In genomic region chr16:24511801-24512200, GRCh38 we compare ENCODE assay signal across 28 cellular contexts.
"Had no signal": no experiment of that assay in that cellular context is flagged by ENCODE, and none has a peak within 500 bp of the region (broad histone marks: within the 10 kb centered on the region; RNA-seq: fewer than 3 reads in every experiment).

No MANE protein-coding gene starts in this region.

- H3K27ac ChIP-seq: ascending aorta, breast epithelium, PC-9, WERI-Rb-1 had no signal

- H3K4me3 ChIP-seq: ascending aorta, breast epithelium, PC-9 had no signal

- H2AFZ ChIP-seq: PC-9 had no signal

- H3K9me3 Mint-ChIP-seq: activated CD4-positive, alpha-beta T cell treated with anti-CD3 and anti-CD28 coated beads, Interleukin-2, amount 10 ng/mL, durations not matched to agents 24 days and 14 days; activated CD8-positive, alpha-beta T cell treated with anti-CD3 and anti-CD28 coated beads for 36 hours; activated naive CD4-positive, alpha-beta T cell treated with anti-CD3 and anti-CD28 coated beads, Interleukin-2, amount 50 U/mL, for 24 hours; activated naive CD8-positive, alpha-beta T cell treated with anti-CD3 and anti-CD28 coated beads, Interleukin-2, amount 10 ng/mL, durations not matched to agents 7 days and 5 days; activated T-helper 2 cell treated with anti-CD3 and anti-CD28 coated beads, Interferon-gamma antibody, Interleukin-2, Interleukin-4, amounts not matched to agents 10 μg/mL and 5 μg/mL and 100 μg/mL, durations not matched to agents 14 hours and 24 hours and 36 hours had no signal

- H3K36me3 Mint-ChIP-seq: activated naive CD4-positive, alpha-beta T cell treated with anti-CD3 and anti-CD28 coated beads, Interleukin-2, amount 50 U/mL, for 24 hours; activated naive CD8-positive, alpha-beta T cell treated with anti-CD3 and anti-CD28 coated beads, Interleukin-2, amount 10 ng/mL, durations not matched to agents 7 days and 5 days had no signal

- H3K4me1 ChIP-seq: breast epithelium had no signal

- H3K27ac Mint-ChIP-seq: activated CD4-positive, alpha-beta T cell treated with anti-CD3 and anti-CD28 coated beads, Interleukin-2, amount 10 ng/mL, durations not matched to agents 24 days and 14 days; activated CD8-positive, alpha-beta T cell treated with anti-CD3 and anti-CD28 coated beads for 36 hours; activated naive CD4-positive, alpha-beta T cell treated with anti-CD3 and anti-CD28 coated beads, Interleukin-2, amount 50 U/mL, for 24 hours; activated naive CD8-positive, alpha-beta T cell treated with anti-CD3 and anti-CD28 coated beads, Interleukin-2, amount 10 ng/mL, durations not matched to agents 7 days and 5 days; activated T-helper 2 cell treated with anti-CD3 and anti-CD28 coated beads, Interferon-gamma antibody, Interleukin-2, Interleukin-4, amounts not matched to agents 10 μg/mL and 5 μg/mL and 100 μg/mL, durations not matched to agents 14 hours and 24 hours and 36 hours had no signal

- H3K27me3 Mint-ChIP-seq: activated naive CD4-positive, alpha-beta T cell treated with anti-CD3 and anti-CD28 coated beads, Interleukin-2, amount 50 U/mL, for 24 hours had no signal

- H3K4me1 Mint-ChIP-seq: activated CD4-positive, alpha-beta T cell treated with anti-CD3 and anti-CD28 coated beads, Interleukin-2, amount 10 ng/mL, durations not matched to agents 24 days and 14 days had no signal

- H3K9me3 ChIP-seq: ascending aorta, breast epithelium had no signal

- ATAC-seq: activated CD8-positive, alpha-beta T cell treated with anti-CD3 and anti-CD28 coated beads for 36 hours had no signal

- DNase-seq: activated CD4-positive, alpha-beta T cell treated with anti-CD3 and anti-CD28 coated beads, Interleukin-2, amount 10 ng/mL, durations not matched to agents 24 days and 14 days; activated CD4-positive, alpha-beta T cell treated with anti-CD3 and anti-CD28 coated beads, Interleukin-2, amount 50 U/mL, for 4 hours; activated CD8-positive, alpha-beta T cell treated with anti-CD3 and anti-CD28 coated beads for 36 hours; activated gamma-delta T cell; activated naive CD4-positive, alpha-beta T cell treated with Interleukin-2 at 50 U/mL for 16 hours; activated naive CD8-positive, alpha-beta T cell treated with anti-CD3 and anti-CD28 coated beads, Interleukin-2, amount 10 ng/mL, durations not matched to agents 7 days and 5 days; activated T-cell treated with anti-CD3 and anti-CD28 coated beads, Interleukin-2, amount 50 U/mL, for 1 hour; NCI-H1105; NCI-H1417 treated with DMSO at 0.1 percent for 48 hours; NCI-H187 treated with DMSO at 0.1 percent for 48 hours; NCI-H2081; NCI-H2171 treated with DMSO at 0.1 percent for 48 hours; NCI-H2227 treated with DMSO at 0.1 percent for 48 hours; NCI-H446; NCI-H510A treated with DMSO at 0.1 percent for 48 hours; NCI-H526 treated with DMSO at 0.1 percent for 48 hours; NCI-H774; NK-92 treated with Interleukin-12 subunit alpha and Interleukin-12 subunit beta, amount 100 ng/mL, for 24 hours; PC-9; Right ventricle myocardium superior; SW 1271; T-helper 1 cell; T1000; WERI-Rb-1 had no signal

- H3K36me3 ChIP-seq: ascending aorta, breast epithelium, WERI-Rb-1 had no signal

- H3K4me3 Mint-ChIP-seq: activated CD4-positive, alpha-beta T cell treated with anti-CD3 and anti-CD28 coated beads, Interleukin-2, amount 10 ng/mL, durations not matched to agents 24 days and 14 days; activated CD8-positive, alpha-beta T cell treated with anti-CD3 and anti-CD28 coated beads for 36 hours; activated naive CD4-positive, alpha-beta T cell treated with anti-CD3 and anti-CD28 coated beads, Interleukin-2, amount 50 U/mL, for 24 hours; activated naive CD8-positive, alpha-beta T cell treated with anti-CD3 and anti-CD28 coated beads, Interleukin-2, amount 10 ng/mL, durations not matched to agents 7 days and 5 days had no signal

- H3K4me2 ChIP-seq: PC-9 had no signal

- H3K27me3 ChIP-seq: ascending aorta, breast epithelium had no signal
